Comparison of ENCODE assay signal across 1 cellular context in the genomic region with DNA sequence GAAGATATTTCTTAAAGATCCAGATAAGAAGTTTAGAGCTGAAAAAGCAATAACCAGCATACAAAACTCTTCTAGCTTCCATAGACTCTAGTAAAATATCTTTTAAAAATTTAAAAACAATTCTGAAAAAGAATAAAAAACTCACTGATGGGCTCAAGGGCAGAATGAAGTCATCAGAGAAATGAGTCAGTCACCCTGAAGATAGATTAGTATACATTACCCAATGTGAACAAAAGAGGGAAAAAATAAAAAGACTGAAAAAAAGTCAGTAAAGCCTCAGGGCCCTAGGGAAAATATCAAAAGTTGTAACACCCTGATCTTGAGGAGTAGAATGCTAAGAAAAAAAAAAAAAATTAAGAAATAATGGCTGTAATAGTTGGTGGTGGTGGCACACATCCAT.
TF ChIP-seq lines count a peak whose summit lies in the region.

No MANE protein-coding gene starts in this region.

TF ChIP-seq in HepG2, 621 proteins besides CTCF, POLR2A, EP300 and RAD21:
- TF ChIP-seq PAF1 (CRISPR knock-in tag; IDR thresholded peaks at IDR 0.05) = no peak
- no peak for TF ChIP-seq ZNF317 (CRISPR knock-in tag; IDR thresholded peaks at IDR 0.05)
- no peak for TF ChIP-seq NR2C2 (CRISPR knock-in tag; IDR thresholded peaks at IDR 0.05; ENCODE audit: borderline replicate concordance)
- TF ChIP-seq TGIF2 (CRISPR knock-in tag; IDR thresholded peaks at IDR 0.05) = no peak
- TF ChIP-seq POGZ (CRISPR knock-in tag; IDR thresholded peaks at IDR 0.05) = no peak
- TF ChIP-seq, protein P1, sequence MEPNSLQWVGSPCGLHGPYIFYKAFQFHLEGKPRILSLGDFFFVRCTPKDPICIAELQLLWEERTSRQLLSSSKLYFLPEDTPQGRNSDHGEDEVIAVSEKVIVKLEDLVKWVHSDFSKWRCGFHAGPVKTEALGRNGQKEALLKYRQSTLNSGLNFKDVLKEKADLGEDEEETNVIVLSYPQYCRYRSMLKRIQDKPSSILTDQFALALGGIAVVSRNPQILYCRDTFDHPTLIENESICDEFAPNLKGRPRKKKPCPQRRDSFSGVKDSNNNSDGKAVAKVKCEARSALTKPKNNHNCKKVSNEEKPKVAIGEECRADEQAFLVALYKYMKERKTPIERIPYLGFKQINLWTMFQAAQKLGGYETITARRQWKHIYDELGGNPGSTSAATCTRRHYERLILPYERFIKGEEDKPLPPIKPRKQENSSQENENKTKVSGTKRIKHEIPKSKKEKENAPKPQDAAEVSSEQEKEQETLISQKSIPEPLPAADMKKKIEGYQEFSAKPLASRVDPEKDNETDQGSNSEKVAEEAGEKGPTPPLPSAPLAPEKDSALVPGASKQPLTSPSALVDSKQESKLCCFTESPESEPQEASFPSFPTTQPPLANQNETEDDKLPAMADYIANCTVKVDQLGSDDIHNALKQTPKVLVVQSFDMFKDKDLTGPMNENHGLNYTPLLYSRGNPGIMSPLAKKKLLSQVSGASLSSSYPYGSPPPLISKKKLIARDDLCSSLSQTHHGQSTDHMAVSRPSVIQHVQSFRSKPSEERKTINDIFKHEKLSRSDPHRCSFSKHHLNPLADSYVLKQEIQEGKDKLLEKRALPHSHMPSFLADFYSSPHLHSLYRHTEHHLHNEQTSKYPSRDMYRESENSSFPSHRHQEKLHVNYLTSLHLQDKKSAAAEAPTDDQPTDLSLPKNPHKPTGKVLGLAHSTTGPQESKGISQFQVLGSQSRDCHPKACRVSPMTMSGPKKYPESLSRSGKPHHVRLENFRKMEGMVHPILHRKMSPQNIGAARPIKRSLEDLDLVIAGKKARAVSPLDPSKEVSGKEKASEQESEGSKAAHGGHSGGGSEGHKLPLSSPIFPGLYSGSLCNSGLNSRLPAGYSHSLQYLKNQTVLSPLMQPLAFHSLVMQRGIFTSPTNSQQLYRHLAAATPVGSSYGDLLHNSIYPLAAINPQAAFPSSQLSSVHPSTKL (CRISPR knock-in tag; IDR thresholded peaks at IDR 0.05) = no peak
- no peak for TF ChIP-seq ZNF331 (CRISPR knock-in tag; IDR thresholded peaks at IDR 0.05)
- no peak for TF ChIP-seq RXRB (CRISPR knock-in tag; IDR thresholded peaks at IDR 0.05; ENCODE audit: borderline replicate concordance)
